In genomic region chr1:240352769-240353168, GRCh38 we compare ENCODE assay signal across 17 cellular contexts.
A peak's percentile ranks its signal among the peaks of the same experiment; 100 is the strongest.
DNase-seq lines count a peak whose midpoint lies in the region; ATAC-seq and TF ChIP-seq lines count a peak whose summit lies in the region.
"Had no signal": no experiment of that assay in that cellular context is flagged by ENCODE, and none has a peak within 500 bp of the region (broad histone marks: within the 10 kb centered on the region; RNA-seq: fewer than 3 reads in every experiment).

No MANE protein-coding gene starts in this region.

- peaks cover 3% of the 10 kb centered on the region for H3K4me1 ChIP-seq in mesenchymal stem cell (ENCODE audit: control insufficient read depth, insufficient read depth, low read depth, low read length)

- H3K4me3 ChIP-seq in AG04449 (ENCODE audit: low read depth, low read length) (no peak overlapping the region), mesenchymal stem cell (ENCODE audit: insufficient read depth in 1 of 2, low read depth in 1 of 2, low read length in 2 of 2) (no peak overlapping the region)
- H3K4me3 ChIP-seq: esophagus muscularis mucosa had no signal

- WGBS in mesenchymal stem cell, result 25% methylated on average over 5 of the region's 5 CpGs

- H3K18ac ChIP-seq in mesenchymal stem cell (ENCODE audit: low read depth in 1 of 2, low read length in 2 of 2), result peak overlapping the region in 1 of 2 experiments; percentile 68

- DNase-seq in AG04449 (ENCODE audit: low read depth, low spot score) (peak; percentile 36), HCEC 1CT (peak; percentile 84), brain pericyte (ENCODE audit: low read depth, low spot score) (peak; percentile 37), mesenchymal stem cell (peak; percentile 92), NCI-H2171 treated with DMSO at 0.1 percent for 48 hours (lab: John Stamatoyannopoulos, UW) (no peak), T-helper 2 cell (no peak)
- DNase-seq: activated CD4-positive, alpha-beta T cell treated with anti-CD3 and anti-CD28 coated beads for 48 hours; activated naive CD8-positive, alpha-beta T cell treated with anti-CD3 and anti-CD28 coated beads, Interleukin-2, amount 50 U/mL, for 24 hours; activated T-cell treated with anti-CD3 and anti-CD28 coated beads, Interleukin-2, amount 50 U/mL, for 72 hours; DMS79 treated with DMSO at 0.1 percent for 48 hours; Karpas-422; mammary epithelial cell; NCI-H2029 treated with DMSO at 0.1 percent for 48 hours had no signal

- no peak overlapping the region for H3K23ac ChIP-seq in mesenchymal stem cell (ENCODE audit: low read length in 2 of 2)

- no peak overlapping the region for H2BK5ac ChIP-seq in mesenchymal stem cell (ENCODE audit: low read depth, low read length, poor library complexity, severe bottlenecking)

- H3K14ac ChIP-seq in mesenchymal stem cell (ENCODE audit: low read length in 2 of 2), result no peak overlapping the region

- H4K8ac ChIP-seq in mesenchymal stem cell (ENCODE audit: low read length), result no peak overlapping the region

- CTCF ChIA-PET in AG04449 (lab: Yijun Ruan, JAX), result interaction anchor here (1.8 kb wide), 1 partner anchor 9 kb away, joined by 5 read pairs; no protein-coding TSS in a partner anchor

- no peaks in the 10 kb centered on the region for H3K79me1 ChIP-seq in mesenchymal stem cell (replicated peaks; ENCODE audit: low read length, poor library complexity, severe bottlenecking)

- H2AFZ ChIP-seq in mesenchymal stem cell (ENCODE audit: low read depth, low read length), result no peak overlapping the region

- no peak for TF ChIP-seq CTCF in AG04449 (IDR thresholded peaks at IDR 0.05; ENCODE audit: insufficient read depth, low read length, missing control alignments)

- ATAC-seq in GM21515 (IDR thresholded peaks at IDR 0.05; ENCODE audit: unreplicated experiment) (no peak), GM19351 (IDR thresholded peaks at IDR 0.05; ENCODE audit: unreplicated experiment) (no peak)
- ATAC-seq: activated naive CD8-positive, alpha-beta T cell treated with anti-CD3 and anti-CD28 coated beads, Interleukin-2, amount 50 U/mL, for 24 hours; activated T-cell treated with anti-CD3 and anti-CD28 coated beads, Interleukin-2, amount 50 U/mL, for 72 hours had no signal

- no peak overlapping the region for H3K4ac ChIP-seq in mesenchymal stem cell (ENCODE audit: low read depth in 1 of 2, low read length in 2 of 2)

- POLR2A ChIA-PET in AG04449 (lab: Yijun Ruan, JAX), result no interaction called here

- H4K91ac ChIP-seq in mesenchymal stem cell (ENCODE audit: low read length), result no peak overlapping the region

- peak overlapping the region; percentile 59 for H3K27ac ChIP-seq in mesenchymal stem cell (ENCODE audit: low read length, poor library complexity, severe bottlenecking)
- H3K27ac ChIP-seq: esophagus muscularis mucosa, neutrophil had no signal

- peak overlapping the region; percentile 38 for H2AK5ac ChIP-seq in mesenchymal stem cell (ENCODE audit: low read length, severe bottlenecking)

- H3K9me3 ChIP-seq in mesenchymal stem cell (ENCODE audit: control insufficient read depth, low read length), result no peaks in the 10 kb centered on the region
- H3K9me3 ChIP-seq: esophagus muscularis mucosa, neutrophil had no signal

- no peaks in the 10 kb centered on the region for H3K27me3 ChIP-seq in mesenchymal stem cell (ENCODE audit: control insufficient read depth in 1 of 2, insufficient read depth in 1 of 2, low read length in 2 of 2)
- H3K27me3 ChIP-seq: esophagus muscularis mucosa, neutrophil had no signal

- no peak overlapping the region for H2BK12ac ChIP-seq in mesenchymal stem cell (ENCODE audit: low read length in 2 of 2)

- no peak overlapping the region for H3K4me2 ChIP-seq in mesenchymal stem cell (ENCODE audit: low read length, poor library complexity, severe bottlenecking)

- no peak overlapping the region for H2BK15ac ChIP-seq in mesenchymal stem cell (ENCODE audit: low read depth, poor library complexity, severe bottlenecking)

- H2BK120ac ChIP-seq in mesenchymal stem cell (ENCODE audit: low read depth, low read length), result no peak overlapping the region

- peaks cover 0 to 3% of the 10 kb centered on the region in 2 experiments for H3K36me3 ChIP-seq in mesenchymal stem cell (ENCODE audit: control insufficient read depth in 1 of 2, insufficient read depth in 2 of 2, low read depth in 1 of 2, low read length in 2 of 2)
- H3K36me3 ChIP-seq: esophagus muscularis mucosa, neutrophil had no signal

- no peak overlapping the region for H3K9ac ChIP-seq in mesenchymal stem cell (ENCODE audit: low read length)

Comparison
In these comparisons a context has a peak if more than half of its experiments do, and no peak if none do; other contexts are left out.
1. DNase-seq: peak in AG04449 (single experiment), HCEC 1CT (single experiment), brain pericyte (single experiment) and mesenchymal stem cell (single experiment); none in NCI-H2171 treated with DMSO at 0.1 percent for 48 hours (single experiment) and T-helper 2 cell (0 of 5).